In genomic region chr6:43575105-43575771, GRCh38 we compare ENCODE assay signal across 8 cellular contexts. TPM values are rescaled to one million over a fixed set of nuclear protein-coding genes. Genes with fewer than 3 reads are reported as not detected.
DNase-seq lines count a peak whose midpoint lies in the region; ATAC-seq and TF ChIP-seq lines count a peak whose summit lies in the region.

No MANE protein-coding gene starts in this region.

- H3K27me3 ChIP-seq in lung (ENCODE audit: control insufficient read depth, insufficient read depth) = no peaks in the 10 kb centered on the region
- no peaks in the 10 kb centered on the region for H3K27me3 ChIP-seq in stomach smooth muscle (ENCODE audit: control insufficient read depth in 1 of 2, insufficient read depth in 2 of 2, low read length in 2 of 2)

- no peak for TF ChIP-seq CTCF in lung (IDR thresholded peaks at IDR 0.05; ENCODE audit: control extremely low read depth, extremely low read depth)

- H3K27ac ChIP-seq in lung (ENCODE audit: low read depth in 1 of 2, low read length in 1 of 2) (peak overlapping the region; percentile 60 to 93), stomach smooth muscle (ENCODE audit: low read length) (no peak overlapping the region)

- H3K4me1 ChIP-seq in lung (ENCODE audit: control insufficient read depth in 2 of 2, insufficient read depth in 2 of 2, low read length in 2 of 2) = peaks cover 1 to 15% of the 10 kb centered on the region in 2 donors
- H3K4me1 ChIP-seq in stomach smooth muscle (ENCODE audit: control insufficient read depth, insufficient read depth, low read length) = peaks cover 6% of the 10 kb centered on the region

- H3K9me3 ChIP-seq in lung (ENCODE audit: control insufficient read depth in 2 of 2, insufficient read depth in 1 of 2, low read length in 1 of 2) = no peaks in the 10 kb centered on the region
- no peaks in the 10 kb centered on the region for H3K9me3 ChIP-seq in stomach smooth muscle (ENCODE audit: control insufficient read depth in 2 of 2, low read length in 2 of 2)

- H3K4me3 ChIP-seq in lung (peak overlapping the region; percentile 100), stomach smooth muscle (ENCODE audit: low read length in 2 of 2) (peak overlapping the region; percentile 98 to 99)

- peak; percentile 5 for ATAC-seq in HG03439 (IDR thresholded peaks at IDR 0.05; ENCODE audit: unreplicated experiment)
- peak; percentile 45 for ATAC-seq in lung (ENCODE audit: insufficient read depth, low FRiP score)

- peak overlapping the region; percentile 69 to 81 for H3K9ac ChIP-seq in stomach smooth muscle (ENCODE audit: low read length in 2 of 2)

- DNase-seq in activated T-cell treated with anti-CD3 and anti-CD28 coated beads for 4 hours = peak; percentile 4
- DNase-seq in activated T-cell treated with anti-CD3 and anti-CD28 coated beads, Interleukin-2, amount 50 U/mL, for 48 hours = no peak
- DNase-seq in RKO (ENCODE audit: low spot score) = peak; percentile 50
- peak; percentile 52 for DNase-seq in dermis blood vessel endothelial cell
- no peak for DNase-seq in lung (ENCODE audit: low spot score)
- no peak for DNase-seq in NCI-H2029 (lab: John Stamatoyannopoulos, UW)

- H3K36me3 ChIP-seq in lung (ENCODE audit: control insufficient read depth in 2 of 2, insufficient read depth in 2 of 2, low read length in 2 of 2) (peaks cover 5 to 11% of the 10 kb centered on the region in 2 donors), stomach smooth muscle (ENCODE audit: control insufficient read depth in 2 of 2, insufficient read depth in 2 of 2, low read length in 2 of 2) (peaks cover 3 to 14% of the 10 kb centered on the region in 2 donors)

- 0 to 1% methylated on average over 38 of the region's 38 CpGs for WGBS in lung, 2 donors

RNA-seq across cellular contexts. Expression of gene XPO5, which starts 0.6 kb away (rescaled TPM):
- total RNA-seq in dermis blood vessel endothelial cell (27.2 and 30.6 TPM in 2 replicates), lung (10 to 100 TPM; 18.9 to 30.1 TPM)
- 10 to 100 TPM in 1 of 2 donors, 1 to 10 TPM in 1; 9.3 to 13.8 TPM for polyA plus RNA-seq in lung

RNA-seq across cellular contexts. Expression of gene POLH, which starts 0.7 kb away (rescaled TPM):
- total RNA-seq in dermis blood vessel endothelial cell (22.5 and 32.3 TPM in 2 replicates), lung (10 to 100 TPM; 10.1 to 27.3 TPM)
- 1 to 10 TPM; 4.0 to 4.8 TPM for polyA plus RNA-seq in lung

RNA-seq across cellular contexts. Expression of gene GTPBP2, which starts 53.8 kb away (rescaled TPM):
- total RNA-seq in dermis blood vessel endothelial cell = 43.6 and 49.4 TPM in 2 replicates
- total RNA-seq in lung = 10 to 100 TPM; 54.0 to 78.4 TPM
- polyA plus RNA-seq in lung = 10 to 100 TPM; 49.9 to 67.5 TPM

RNA-seq across cellular contexts. Expression of gene POLR1C, which starts 58.3 kb away (rescaled TPM):
- total RNA-seq in dermis blood vessel endothelial cell (21.3 and 36.2 TPM in 2 replicates), lung (10 to 100 TPM; 29.0 to 43.7 TPM)
- 10 to 100 TPM; 37.4 to 50.7 TPM for polyA plus RNA-seq in lung

RNA-seq across cellular contexts. Expression of gene YIPF3, which starts 58.5 kb away (rescaled TPM):
- total RNA-seq in dermis blood vessel endothelial cell = 135 and 149 TPM in 2 replicates
- total RNA-seq in lung = 100 to 1,000 TPM in 1 of 2 donors, 10 to 100 TPM in 1; 86.9 to 105 TPM
- polyA plus RNA-seq in lung = 100 to 1,000 TPM in 1 of 2 donors, 10 to 100 TPM in 1; 81.3 to 119 TPM

Comparison
In these comparisons a context has a peak if more than half of its experiments do, and no peak if none do; other contexts are left out.
1. DNase-seq: peak in activated T-cell treated with anti-CD3 and anti-CD28 coated beads for 4 hours (single experiment), RKO (single experiment) and dermis blood vessel endothelial cell (single experiment); none in activated T-cell treated with anti-CD3 and anti-CD28 coated beads, Interleukin-2, amount 50 U/mL, for 48 hours (0 of 2), lung (single experiment) and NCI-H2029 (single experiment).